ENCODE assay signal across 11 cellular contexts in genomic region chr9:93288891-93289883, GRCh38.
DNase-seq lines count a peak whose midpoint lies in the region; ATAC-seq and TF ChIP-seq lines count a peak whose summit lies in the region.
"Had no signal": no experiment of that assay in that cellular context is flagged by ENCODE, and none has a peak within 500 bp of the region (broad histone marks: within the 10 kb centered on the region; RNA-seq: fewer than 3 reads in every experiment).

No MANE protein-coding gene starts in this region.

- no peak overlapping the region for H3K27ac Mint-ChIP-seq in Calu3 (ENCODE audit: unreplicated experiment)

- dilution Hi-C loops in IMR-90 (cut with HindIII; ENCODE audit: low sequenced_read_pairs, unreplicated experiment), result no loop called here

- no peak overlapping the region for H3K4ac ChIP-seq in IMR-90 (ENCODE audit: low read depth, low read length)

- no peak for TF ChIP-seq RAD21 in IMR-90 (IDR thresholded peaks at IDR 0.05; ENCODE audit: low read length)

- no peak overlapping the region for H2AK9ac ChIP-seq in IMR-90 (replicated peaks; ENCODE audit: low read depth, low read length, poor library complexity)

- peaks cover 36% of the 10 kb centered on the region for H3K36me3 Mint-ChIP-seq in Calu3 (ENCODE audit: insufficient read depth, unreplicated experiment)
- H3K36me3 Mint-ChIP-seq: naive thymus-derived CD8-positive, alpha-beta T cell had no signal

- H2BK15ac ChIP-seq in IMR-90 (ENCODE audit: low read depth, low read length), result no peak overlapping the region

- H3K4me2 ChIP-seq in IMR-90 (ENCODE audit: low read depth, low read length), result no peak overlapping the region

- no peak overlapping the region for H3K27ac ChIP-seq in IMR-90 (ENCODE audit: insufficient read depth, low read length)
- peak overlapping the region; percentile 23 for H3K27ac ChIP-seq in mesodermal cell (ENCODE audit: low read depth, low read length, severe bottlenecking)
- H3K27ac ChIP-seq: C4-2B, colonic mucosa had no signal

- H3K9me3 Mint-ChIP-seq in Calu3 (ENCODE audit: low read depth, unreplicated experiment), result no peaks in the 10 kb centered on the region

- H3K27me3 ChIP-seq in IMR-90 (ENCODE audit: control insufficient read depth, insufficient read depth, low read length), result peaks cover 6% of the 10 kb centered on the region
- H3K27me3 ChIP-seq: colonic mucosa had no signal

- CTCF ChIA-PET in Calu3 (lab: Charles Lee) (no interaction called here), IMR-90 (lab: Yijun Ruan, JAX) (no interaction called here)

- H3K56ac ChIP-seq in IMR-90 (ENCODE audit: extremely low read depth, insufficient read depth, low read length), result no peak overlapping the region

- no peaks in the 10 kb centered on the region for H3K27me3 Mint-ChIP-seq in Calu3 (ENCODE audit: unreplicated experiment)

- H2BK120ac ChIP-seq in IMR-90 (ENCODE audit: low read depth, low read length), result no peak overlapping the region

- no peak overlapping the region for H3K23ac ChIP-seq in IMR-90 (ENCODE audit: low read depth, low read length)

- TF ChIP-seq POLR2A in IMR-90 (IDR thresholded peaks at IDR 0.05; ENCODE audit: low read depth, low read length), result no peak

- H4K5ac ChIP-seq in IMR-90 (ENCODE audit: low read depth, low read length), result no peak overlapping the region

- intact Hi-C loops in Calu3 (cut with micrococcal nuclease; ENCODE audit: unreplicated experiment) (no loop called here), IMR-90 (cut with micrococcal nuclease) (no loop called here)

- 66% methylated on average over 12 of the region's 32 CpGs; no CpG with 5 or more reads in 1 of the 2 experiments for WGBS in IMR-90 (ENCODE audit: extremely low coverage in 2 of 2, insufficient read length in 1 of 2), 2 experiments
- WGBS in mesodermal cell (ENCODE audit: insufficient coverage in 2 of 2), 2 experiments, result 81 to 90% methylated on average over 20 to 21 of the region's 32 CpGs

- BruUV-seq in Calu3 (replicated peaks; lab: Mats Ljungman, UMichigan) (no TSS peak), IMR-90 (replicated peaks; lab: Mats Ljungman, UMichigan) (no TSS peak)

- no peak overlapping the region for H3K9ac ChIP-seq in IMR-90 (ENCODE audit: low read depth, low read length)

- ATAC-seq in IMR-90 (ENCODE audit: low read depth), result peak; percentile 77
- ATAC-seq: naive thymus-derived CD8-positive, alpha-beta T cell had no signal

- H2AK5ac ChIP-seq in IMR-90 (ENCODE audit: low read depth, low read length), result no peak overlapping the region

- H3K18ac ChIP-seq in IMR-90 (ENCODE audit: low read depth, low read length), result no peak overlapping the region

- H3K9me3 ChIP-seq in IMR-90 (ENCODE audit: control insufficient read depth, insufficient read depth, low read length) (no peaks in the 10 kb centered on the region), mesodermal cell (ENCODE audit: control insufficient read depth, low read length) (no peaks in the 10 kb centered on the region)
- H3K9me3 ChIP-seq: colonic mucosa had no signal

- no peak overlapping the region for H4K8ac ChIP-seq in IMR-90 (ENCODE audit: low read depth in 2 of 2, low read length in 2 of 2)

- no peaks in the 10 kb centered on the region for H3K9me1 ChIP-seq in IMR-90 (ENCODE audit: insufficient read depth, low read length)

- no peak overlapping the region for H3K4me3 Mint-ChIP-seq in Calu3 (ENCODE audit: low read depth, unreplicated experiment)
- H3K4me3 Mint-ChIP-seq: naive thymus-derived CD8-positive, alpha-beta T cell had no signal

- DNase-seq in Calu3, result peak; percentile 58
- peak; percentile 62 for DNase-seq in IMR-90
- DNase-seq in epithelial cell of esophagus (ENCODE audit: low read depth), result peak; percentile 43
- DNase-seq in stimulated activated CD8-positive, alpha-beta memory T cell treated with anti-CD3 and anti-CD28 coated beads, Interleukin-4, amount 100 ng/mL, for 48 hours, result no peak
- no peak for DNase-seq in NCI-H2227 (lab: John Stamatoyannopoulos, UW; ENCODE audit: unreplicated experiment)
- no peak for DNase-seq in NCI-H2081 (lab: John Stamatoyannopoulos, UW)
- no peak for DNase-seq in NCI-H2081 treated with DMSO at 0.1 percent for 48 hours (lab: John Stamatoyannopoulos, UW)

- H3K4me3 ChIP-seq in IMR-90 (ENCODE audit: insufficient read depth, low read depth, low read length) (no peak overlapping the region), epithelial cell of esophagus (ENCODE audit: low read length) (no peak overlapping the region), mesodermal cell (ENCODE audit: extremely low read depth, insufficient read depth, low read length, poor library complexity, severe bottlenecking) (no peak overlapping the region)
- H3K4me3 ChIP-seq: colonic mucosa had no signal

- H3K79me1 ChIP-seq in IMR-90 (ENCODE audit: low read depth in 1 of 2, low read length in 2 of 2), result no peaks in the 10 kb centered on the region

- H4K20me1 ChIP-seq in IMR-90 (ENCODE audit: insufficient read depth, low read length), result no peaks in the 10 kb centered on the region

- in situ Hi-C loops in IMR-90 (cut with MboI; ENCODE audit: low sequenced_read_pairs), result no loop called here

- H3K14ac ChIP-seq in IMR-90 (replicated peaks; ENCODE audit: low read depth, low read length), result no peak overlapping the region

- H3K36me3 ChIP-seq in IMR-90 (ENCODE audit: control insufficient read depth, insufficient read depth, low read length) (no peaks in the 10 kb centered on the region), mesodermal cell (ENCODE audit: control insufficient read depth, insufficient read depth, low read length) (no peaks in the 10 kb centered on the region)
- H3K36me3 ChIP-seq: colonic mucosa had no signal

- H3K4me1 ChIP-seq in IMR-90 (ENCODE audit: control insufficient read depth, insufficient read depth, low read length) (no peaks in the 10 kb centered on the region), mesodermal cell (ENCODE audit: control insufficient read depth, insufficient read depth, low read length, poor library complexity, severe bottlenecking) (peaks cover 9% of the 10 kb centered on the region)
- H3K4me1 ChIP-seq: colonic mucosa had no signal

- no peak overlapping the region for H4K91ac ChIP-seq in IMR-90 (ENCODE audit: insufficient read depth, low read depth, low read length)

- H3K4me1 Mint-ChIP-seq in Calu3 (ENCODE audit: low read depth, unreplicated experiment), result peaks cover 25% of the 10 kb centered on the region

- no peak overlapping the region for H2BK20ac ChIP-seq in IMR-90 (ENCODE audit: low read depth, low read length)

- TF ChIP-seq CTCF in Calu3 (IDR thresholded peaks at IDR 0.05; ENCODE audit: unreplicated experiment), result no peak
- no peak for TF ChIP-seq CTCF in IMR-90 (conservative IDR thresholded peaks at IDR 0.05; ENCODE audit: low read depth, low read length)
- TF ChIP-seq CTCF in epithelial cell of esophagus (IDR thresholded peaks at IDR 0.05; ENCODE audit: insufficient read depth, low read depth, low read length, missing control alignments), result no peak

- no peak overlapping the region for H2BK5ac ChIP-seq in IMR-90 (ENCODE audit: low read depth, low read length, poor library complexity, severe bottlenecking)

- POLR2A ChIA-PET in IMR-90 (lab: Charles Lee; ENCODE audit: unreplicated experiment), result no interaction called here

- H2AFZ ChIP-seq in IMR-90 (replicated peaks; ENCODE audit: low read length, poor library complexity), result no peak overlapping the region

TF ChIP-seq in IMR-90, 13 proteins besides CTCF, POLR2A, EP300 and RAD21:
- TF ChIP-seq CHD1 (IDR thresholded peaks at IDR 0.05; ENCODE audit: low read depth, low read length) (no peak), RCOR1 (IDR thresholded peaks at IDR 0.05; ENCODE audit: insufficient replicate concordance, low read length) (no peak), SMC3 (IDR thresholded peaks at IDR 0.05; ENCODE audit: low read depth, low read length) (no peak), MXI1 (IDR thresholded peaks at IDR 0.05; ENCODE audit: borderline replicate concordance, low read depth, low read length) (no peak), USF2 (IDR thresholded peaks at IDR 0.05; ENCODE audit: low read depth, low read length) (peak; percentile 73), ELK1 (IDR thresholded peaks at IDR 0.05; ENCODE audit: borderline replicate concordance, low read depth, low read length) (no peak), MAZ (IDR thresholded peaks at IDR 0.05; ENCODE audit: borderline replicate concordance, low read depth, low read length) (no peak), FOS (IDR thresholded peaks at IDR 0.05; ENCODE audit: low read depth, low read length) (no peak), CEBPB (IDR thresholded peaks at IDR 0.05; ENCODE audit: low read depth, low read length) (peak; percentile 82), MAFK (IDR thresholded peaks at IDR 0.05; ENCODE audit: low read depth, low read length) (no peak), NFE2L2 (IDR thresholded peaks at IDR 0.05; ENCODE audit: low read depth, low read length) (no peak), RFX5 (IDR thresholded peaks at IDR 0.05; ENCODE audit: low read depth, low read length) (no peak), BHLHE40 (IDR thresholded peaks at IDR 0.05; ENCODE audit: low read depth, low read length) (0 out of 2 replicates have a peak, but pooled peaks have one; percentile 18)

Comparison
In these comparisons a context has a peak if more than half of its experiments do, and no peak if none do; other contexts are left out.
1. DNase-seq: peak in Calu3 (single experiment), IMR-90 (single experiment) and epithelial cell of esophagus (single experiment); none in stimulated activated CD8-positive, alpha-beta memory T cell treated with anti-CD3 and anti-CD28 coated beads, Interleukin-4, amount 100 ng/mL, for 48 hours (single experiment), NCI-H2227 (single experiment), NCI-H2081 (0 of 2) and NCI-H2081 treated with DMSO at 0.1 percent for 48 hours (single experiment).